In genomic region chr19:8610928-8611284, GRCh38 we compare ENCODE assay signal across 12 cellular contexts. TPM values are rescaled to one million over a fixed set of nuclear protein-coding genes. Genes with fewer than 3 reads are reported as not detected.
DNase-seq lines count a peak whose midpoint lies in the region; ATAC-seq and TF ChIP-seq lines count a peak whose summit lies in the region.
"Had no signal": no experiment of that assay in that cellular context is flagged by ENCODE, and none has a peak within 500 bp of the region (broad histone marks: within the 10 kb centered on the region; RNA-seq: fewer than 3 reads in every experiment).

No MANE protein-coding gene starts in this region.

- no peak overlapping the region for H3K9ac ChIP-seq in PC-3 (ENCODE audit: low read length)
- no peak overlapping the region for H3K9ac ChIP-seq in iPS-18a (ENCODE audit: low read length)

- H3K9me3 ChIP-seq in PC-3 (ENCODE audit: low read length) (no peaks in the 10 kb centered on the region), iPS-18a (ENCODE audit: control insufficient read depth, low read depth, low read length) (no peaks in the 10 kb centered on the region), sigmoid colon (no peaks in the 10 kb centered on the region)
- H3K9me3 ChIP-seq: BE2C had no signal

- no peak for TF ChIP-seq EP300 in sigmoid colon (IDR thresholded peaks at IDR 0.05)

- H3K9me2 ChIP-seq in PC-3 (replicated peaks; ENCODE audit: low read length) = no peaks in the 10 kb centered on the region

- no peak for ATAC-seq in PC-3

- H4K20me1 ChIP-seq in PC-3 (ENCODE audit: low read length) = no peaks in the 10 kb centered on the region

- H3K4me3 ChIP-seq in BJ (ENCODE audit: low read depth, low read length) = peak overlapping the region; percentile 69
- no peak overlapping the region for H3K4me3 ChIP-seq in PC-3 (ENCODE audit: low read length)
- H3K4me3 ChIP-seq in iPS-18a (ENCODE audit: low read length) = peak overlapping the region; percentile 85
- peak overlapping the region; percentile 56 to 80 (median 64) for H3K4me3 ChIP-seq in sigmoid colon

- no peak overlapping the region for H3K27ac ChIP-seq in PC-3 (ENCODE audit: low read length)
- no peak overlapping the region for H3K27ac ChIP-seq in iPS-18a (ENCODE audit: low read length)
- H3K27ac ChIP-seq in sigmoid colon = peak overlapping the region; percentile 79 to 82 (median 80)

- no peaks in the 10 kb centered on the region for H3K79me2 ChIP-seq in PC-3 (ENCODE audit: low read length)

- DNase-seq in BJ (ENCODE audit: low read depth) (no peak), PC-3 (no peak), sigmoid colon (no peak), MV-4-11 (lab: John Stamatoyannopoulos, UW) (no peak), HPDE6-E6E7 (ENCODE audit: extremely low spot score) (no peak)
- DNase-seq in effector CD4-positive, alpha-beta T cell = no peak
- no peak for DNase-seq in central memory CD4-positive, alpha-beta T cell
- DNase-seq: BE2C, SHP77 treated with DMSO at 0.1 percent for 48 hours had no signal

- H3K27me3 ChIP-seq in BJ (ENCODE audit: control insufficient read depth, insufficient read depth, low read length) = no peaks in the 10 kb centered on the region
- H3K27me3 ChIP-seq in PC-3 (ENCODE audit: low read length) = peaks cover 8% of the 10 kb centered on the region
- no peaks in the 10 kb centered on the region for H3K27me3 ChIP-seq in iPS-18a (ENCODE audit: control insufficient read depth, insufficient read depth, low read length)
- H3K27me3 ChIP-seq in sigmoid colon = no peaks in the 10 kb centered on the region

- H3K4me1 ChIP-seq in PC-3 (ENCODE audit: insufficient read depth, low read length) (no peaks in the 10 kb centered on the region), iPS-18a (ENCODE audit: control insufficient read depth, low read depth, low read length) (peaks cover 13% of the 10 kb centered on the region), sigmoid colon (peaks cover 0 to 33% (median 24%) of the 10 kb centered on the region in 4 donors)
- H3K4me1 ChIP-seq: BE2C had no signal

- TF ChIP-seq POLR2A in sigmoid colon (IDR thresholded peaks at IDR 0.05) = no peak

- H3K36me3 ChIP-seq in BJ (ENCODE audit: control insufficient read depth, insufficient read depth, low read length) (no peaks in the 10 kb centered on the region), PC-3 (ENCODE audit: low read depth, low read length) (no peaks in the 10 kb centered on the region), iPS-18a (ENCODE audit: control insufficient read depth, low read depth, low read length) (no peaks in the 10 kb centered on the region), sigmoid colon (no peaks in the 10 kb centered on the region)
- H3K36me3 ChIP-seq: BE2C had no signal

- TF ChIP-seq CTCF in BJ (IDR thresholded peaks at IDR 0.05; ENCODE audit: insufficient read depth, low read depth, low read length) (no peak), PC-3 (conservative IDR thresholded peaks at IDR 0.05; ENCODE audit: low read depth, low read length) (no peak), sigmoid colon (IDR thresholded peaks at IDR 0.05) (no peak)

- no TSS peak for BruUV-seq in PC-3 (replicated peaks; lab: Mats Ljungman, UMichigan)

- POLR2A ChIA-PET in BJ (lab: Charles Lee) = no interaction called here
- POLR2A ChIA-PET in PC-3 (lab: Charles Lee; ENCODE audit: unreplicated experiment) = no interaction called here

- 3 to 4% methylated on average over 9 of the region's 9 CpGs for WGBS in sigmoid colon, 2 donors

- intact Hi-C loops in PC-3 (cut with micrococcal nuclease) = no loop called here
- intact Hi-C loops in sigmoid colon (cut with DNase I) = no loop called here

- CTCF ChIA-PET in BJ (lab: Yijun Ruan, JAX) (interaction anchor here (1.6 to 2.2 kb wide), 2 partner anchors 30 to 31 kb away, joined by 6 to 11 read pairs; no protein-coding TSS in a partner anchor), PC-3 (lab: Charles Lee) (no interaction called here)

- H2AFZ ChIP-seq in PC-3 (ENCODE audit: low read length) = no peak overlapping the region

- no peaks in the 10 kb centered on the region for H3F3A ChIP-seq in PC-3 (ENCODE audit: low read length, unreplicated experiment)

- H3K4me2 ChIP-seq in PC-3 (ENCODE audit: low read length) = peak overlapping the region; percentile 82; the same call in 1 of the 2 replicates

RNA-seq across cellular contexts. Expression of gene ADAMTS10, which starts 0.4 kb away (rescaled TPM):
- polyA plus RNA-seq in BJ (2011; rRNA removed) = 5.6 and 10.4 TPM in 2 replicates
- polyA minus RNA-seq in BJ (2011; rRNA and poly(A)+ RNA removed) = 6.3 and 7.9 TPM in 2 replicates
- 1.2 TPM in 1 of 2 replicates, not detected in the other for total RNA-seq in PC-3 (2014; rRNA removed)
- 10 to 100 TPM; 20.3 to 90.6 (median 27.2) TPM for total RNA-seq in sigmoid colon
- polyA plus RNA-seq in sigmoid colon = 10 to 100 TPM in 1 of 3 donors, 1 to 10 TPM in 1, not detected in 1; 1.2 to 13.7 TPM

RNA-seq across cellular contexts. Expression of gene NFILZ, which starts 19.5 kb away (rescaled TPM):
- polyA plus RNA-seq in BJ (2011; rRNA removed) (not detected in 2 replicates), sigmoid colon (not detected)
- not detected in 2 replicates for polyA minus RNA-seq in BJ (2011; rRNA and poly(A)+ RNA removed)
- total RNA-seq in PC-3 (2014; rRNA removed) (not detected in 2 replicates), sigmoid colon (not detected)
- total RNA-seq: M059J, mononuclear cell had no signal

RNA-seq across cellular contexts. Expression of gene MYO1F, which starts 33.7 kb away (rescaled TPM):
- 0.29 and 0.33 TPM in 2 replicates for polyA plus RNA-seq in BJ (2011; rRNA removed)
- 0.19 TPM in 1 of 2 replicates, not detected in the other for polyA minus RNA-seq in BJ (2011; rRNA and poly(A)+ RNA removed)
- 2.0 TPM in 1 of 2 replicates, not detected in the other for total RNA-seq in PC-3 (2014; rRNA removed)
- total RNA-seq in sigmoid colon = 10 to 100 TPM in 3 of 4 donors, 1 to 10 TPM in 1; 7.4 to 13.2 (median 11.6) TPM
- 10 to 100 TPM in 1 of 3 donors, 1 to 10 TPM in 2; 6.6 to 19.4 (median 6.9) TPM for polyA plus RNA-seq in sigmoid colon

Comparison
In these comparisons a context has a peak if more than half of its experiments do, and no peak if none do; other contexts are left out.
1. H3K27ac ChIP-seq: peak in sigmoid colon (4 of 4); none in PC-3 (single experiment) and iPS-18a (single experiment).